ENCODE assay signal across 21 cellular contexts in the genomic region with DNA sequence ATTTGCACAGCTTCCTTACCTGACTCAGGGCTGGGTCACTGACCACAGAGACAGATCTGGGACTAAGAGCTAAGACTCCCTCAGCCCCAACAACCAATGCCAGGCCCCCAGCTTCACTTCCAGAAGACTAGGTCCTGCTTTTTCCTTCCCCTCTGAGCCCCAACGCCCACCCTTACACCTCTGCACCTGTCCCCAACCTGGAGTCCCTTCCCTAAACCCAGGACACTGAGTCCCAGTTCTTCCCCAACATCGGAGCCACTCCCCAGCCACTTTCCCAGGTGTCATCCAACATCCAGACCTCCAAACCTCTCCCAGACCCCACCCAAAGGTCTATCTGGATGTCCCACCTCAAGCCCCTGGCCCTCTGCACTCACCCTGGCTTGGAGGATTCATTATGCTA. TPM values are rescaled to one million over a fixed set of nuclear protein-coding genes. Genes with fewer than 3 reads are reported as not detected.
DNase-seq lines count a peak whose midpoint lies in the region; ATAC-seq and TF ChIP-seq lines count a peak whose summit lies in the region.
"Had no signal": no experiment of that assay in that cellular context is flagged by ENCODE, and none has a peak within 500 bp of the region (broad histone marks: within the 10 kb centered on the region; RNA-seq: fewer than 3 reads in every experiment).

No MANE protein-coding gene starts in this region.

- peaks cover 31% of the 10 kb centered on the region for H3K4me1 Mint-ChIP-seq in activated T-cell treated with anti-CD3 and anti-CD28 coated beads, Interleukin-2, amount 50 U/mL, for 24 hours (ENCODE audit: low read depth)
- H3K4me1 Mint-ChIP-seq: endodermal cell had no signal

- no peaks in the 10 kb centered on the region for H3K4me1 ChIP-seq in PC-9 (replicated peaks; ENCODE audit: insufficient read depth)
- H3K4me1 ChIP-seq: ascending aorta had no signal

- no peaks in the 10 kb centered on the region for H3K9me2 ChIP-seq in PC-9 (ENCODE audit: insufficient read depth)

- no peaks in the 10 kb centered on the region for H3K9me3 Mint-ChIP-seq in activated T-cell treated with anti-CD3 and anti-CD28 coated beads, Interleukin-2, amount 50 U/mL, for 24 hours
- H3K9me3 Mint-ChIP-seq: activated CD4-positive, alpha-beta T cell treated with anti-CD3 and anti-CD28 coated beads, Interleukin-2, amount 10 ng/mL, durations not matched to agents 24 days and 14 days; activated T-helper 1 cell treated with anti-CD3 and anti-CD28 coated beads, Interleukin-12 subunit alpha, Interleukin-12 subunit beta, Interleukin-2, Interleukin-4 antibody, amounts not matched to agents 30 ng/mL and 10 ng/mL and 1 ng/mL, durations not matched to agents 14 hours and 24 hours and 36 hours; CD8-positive, alpha-beta T cell; endodermal cell had no signal

- ATAC-seq in sciatic nerve, result no peak
- ATAC-seq in GM21723 (IDR thresholded peaks at IDR 0.05; ENCODE audit: unreplicated experiment), result no peak
- ATAC-seq: CD8-positive, alpha-beta T cell had no signal

- no peak for DNase-seq in activated T-cell treated with anti-CD3 and anti-CD28 coated beads, Interleukin-2, amount 50 U/mL, for 24 hours
- no peak for DNase-seq in activated T-cell treated with anti-CD3 and anti-CD28 coated beads for 4 hours
- no peak for DNase-seq in PC-9
- peak; percentile 36 for DNase-seq in sciatic nerve (ENCODE audit: low spot score)
- no peak for DNase-seq in COLO668 (lab: John Stamatoyannopoulos, UW; ENCODE audit: unreplicated experiment)
- DNase-seq: activated CD4-positive, alpha-beta T cell treated with anti-CD3 and anti-CD28 coated beads, Interleukin-2, amount 10 ng/mL, durations not matched to agents 24 days and 14 days; CD8-positive, alpha-beta T cell; endodermal cell; Karpas-422; kidney; NCI-H1105 treated with DMSO at 0.1 percent for 48 hours; NCI-H69; Peyer's patch had no signal

- H3K79me2 ChIP-seq in PC-9 (ENCODE audit: low read depth), result no peaks in the 10 kb centered on the region
- H3K79me2 ChIP-seq: hepatocyte had no signal

- H3K4me3 Mint-ChIP-seq in activated T-cell treated with anti-CD3 and anti-CD28 coated beads, Interleukin-2, amount 50 U/mL, for 24 hours, result peak overlapping the region; percentile 55
- H3K4me3 Mint-ChIP-seq: activated CD4-positive, alpha-beta T cell treated with anti-CD3 and anti-CD28 coated beads, Interleukin-2, amount 10 ng/mL, durations not matched to agents 24 days and 14 days; activated T-helper 1 cell treated with anti-CD3 and anti-CD28 coated beads, Interleukin-12 subunit alpha, Interleukin-12 subunit beta, Interleukin-2, Interleukin-4 antibody, amounts not matched to agents 30 ng/mL and 10 ng/mL and 1 ng/mL, durations not matched to agents 14 hours and 24 hours and 36 hours; CD8-positive, alpha-beta T cell; endodermal cell had no signal

- no peak overlapping the region for H2AFZ ChIP-seq in PC-9
- H2AFZ ChIP-seq: hepatocyte had no signal

- no TSS peak for BruUV-seq in PC-9 (replicated peaks; lab: Mats Ljungman, UMichigan)

- no peak for TF ChIP-seq CTCF in PC-9 (conservative IDR thresholded peaks at IDR 0.05)

- H4K20me1 ChIP-seq in PC-9 (ENCODE audit: insufficient read depth), result no peaks in the 10 kb centered on the region

- peaks cover 7% of the 10 kb centered on the region; the same call in 1 of the 2 replicates for H3F3A ChIP-seq in PC-9 (ENCODE audit: insufficient read depth, low read depth)

- CTCF ChIA-PET in PC-9 (lab: Charles Lee), result interaction anchor here (0.5 kb wide), 1 partner anchor 230 kb away, joined by 10 read pairs; no protein-coding TSS in a partner anchor

- intact Hi-C loops in PC-9 (cut with micrococcal nuclease; ENCODE audit: unreplicated experiment), result no loop called here
- intact Hi-C loops in sciatic nerve (cut with DNase I), result no loop called here

- H3K36me3 ChIP-seq in PC-9 (ENCODE audit: low read depth), result no peaks in the 10 kb centered on the region
- H3K36me3 ChIP-seq: ascending aorta, neutrophil, Peyer's patch had no signal

- peaks cover 47% of the 10 kb centered on the region for H3K27me3 Mint-ChIP-seq in activated T-cell treated with anti-CD3 and anti-CD28 coated beads, Interleukin-2, amount 50 U/mL, for 24 hours

- POLR2A ChIA-PET in PC-9 (lab: Charles Lee; ENCODE audit: unreplicated experiment), result no interaction called here

- no peak overlapping the region for H3K27ac ChIP-seq in PC-9
- H3K27ac ChIP-seq: ascending aorta, hepatocyte, neutrophil had no signal

- no peaks in the 10 kb centered on the region for H3K9me3 ChIP-seq in PC-9 (ENCODE audit: insufficient read depth, low read depth)
- H3K9me3 ChIP-seq: ascending aorta, neutrophil, Peyer's patch had no signal

- H3K36me3 Mint-ChIP-seq in activated T-cell treated with anti-CD3 and anti-CD28 coated beads, Interleukin-2, amount 50 U/mL, for 24 hours (ENCODE audit: low read depth), result no peaks in the 10 kb centered on the region
- H3K36me3 Mint-ChIP-seq: CD8-positive, alpha-beta T cell had no signal

- H3K4me3 ChIP-seq in PC-9, result no peak overlapping the region
- H3K4me3 ChIP-seq: ascending aorta, hepatocyte, Peyer's patch had no signal

- peaks cover 72% of the 10 kb centered on the region for H3K27me3 ChIP-seq in PC-9 (ENCODE audit: insufficient read depth, low read depth)
- H3K27me3 ChIP-seq: ascending aorta, Peyer's patch had no signal

- H3K4me2 ChIP-seq in PC-9, result 0 out of 2 replicates have a peak overlapping the region, but pooled peaks have one; percentile 15
- H3K4me2 ChIP-seq: hepatocyte had no signal

- peak overlapping the region; percentile 85 for H3K27ac Mint-ChIP-seq in activated T-cell treated with anti-CD3 and anti-CD28 coated beads, Interleukin-2, amount 50 U/mL, for 24 hours
- H3K27ac Mint-ChIP-seq: activated CD4-positive, alpha-beta T cell treated with anti-CD3 and anti-CD28 coated beads, Interleukin-2, amount 10 ng/mL, durations not matched to agents 24 days and 14 days; activated T-helper 1 cell treated with anti-CD3 and anti-CD28 coated beads, Interleukin-12 subunit alpha, Interleukin-12 subunit beta, Interleukin-2, Interleukin-4 antibody, amounts not matched to agents 30 ng/mL and 10 ng/mL and 1 ng/mL, durations not matched to agents 14 hours and 24 hours and 36 hours; CD8-positive, alpha-beta T cell; endodermal cell had no signal

RNA-seq across cellular contexts. Expression of gene FCER2, which starts 2.9 kb away (rescaled TPM):
- not detected in 2 replicates for total RNA-seq in PC-9 (2021)
- total RNA-seq in sciatic nerve, result 3.7 TPM
- total RNA-seq: A673; activated CD4-positive, alpha-beta T cell treated with anti-CD3 and anti-CD28 coated beads, Interleukin-2, amount 10 ng/mL, durations not matched to agents 24 days and 14 days; activated T-helper 1 cell treated with anti-CD3 and anti-CD28 coated beads, Interleukin-12 subunit alpha, Interleukin-12 subunit beta, Interleukin-2, Interleukin-4 antibody, amounts not matched to agents 30 ng/mL and 10 ng/mL and 1 ng/mL, durations not matched to agents 14 hours and 24 hours and 36 hours; ascending aorta; chondrocyte; Daoy; endodermal cell; hepatocyte had no signal

RNA-seq across cellular contexts. Expression of gene TRAPPC5, which starts 18.4 kb away (rescaled TPM):
- total RNA-seq in PC-9 (2021) (81.2 and 103 TPM in 2 replicates), sciatic nerve (58.0 TPM)

RNA-seq across cellular contexts. Expression of gene MCEMP1, which starts 22.1 kb away (rescaled TPM):
- total RNA-seq in PC-9 (2021) (not detected in 2 replicates), sciatic nerve (2.6 TPM)
- total RNA-seq: activated CD4-positive, alpha-beta T cell treated with anti-CD3 and anti-CD28 coated beads, Interleukin-2, amount 10 ng/mL, durations not matched to agents 24 days and 14 days; activated T-helper 1 cell treated with anti-CD3 and anti-CD28 coated beads, Interleukin-12 subunit alpha, Interleukin-12 subunit beta, Interleukin-2, Interleukin-4 antibody, amounts not matched to agents 30 ng/mL and 10 ng/mL and 1 ng/mL, durations not matched to agents 14 hours and 24 hours and 36 hours; ascending aorta; chondrocyte; Daoy; endodermal cell; hepatocyte; Peyer's patch had no signal

RNA-seq across cellular contexts. Expression of gene RETN, which starts 30.2 kb away (rescaled TPM):
- total RNA-seq in PC-9 (2021) (not detected in 2 replicates), sciatic nerve (1.1 TPM)
- total RNA-seq: A673; activated CD4-positive, alpha-beta T cell treated with anti-CD3 and anti-CD28 coated beads, Interleukin-2, amount 10 ng/mL, durations not matched to agents 24 days and 14 days; activated T-helper 1 cell treated with anti-CD3 and anti-CD28 coated beads, Interleukin-12 subunit alpha, Interleukin-12 subunit beta, Interleukin-2, Interleukin-4 antibody, amounts not matched to agents 30 ng/mL and 10 ng/mL and 1 ng/mL, durations not matched to agents 14 hours and 24 hours and 36 hours; ascending aorta; CD8-positive, alpha-beta T cell; chondrocyte; Daoy; endodermal cell; hepatocyte; Peyer's patch had no signal

RNA-seq across cellular contexts. Expression of gene CLEC4G, which starts 32.9 kb away (rescaled TPM):
- not detected in 2 replicates for total RNA-seq in PC-9 (2021)
- total RNA-seq in sciatic nerve, result 2.8 TPM
- total RNA-seq: A673; activated CD4-positive, alpha-beta T cell treated with anti-CD3 and anti-CD28 coated beads, Interleukin-2, amount 10 ng/mL, durations not matched to agents 24 days and 14 days; activated T-helper 1 cell treated with anti-CD3 and anti-CD28 coated beads, Interleukin-12 subunit alpha, Interleukin-12 subunit beta, Interleukin-2, Interleukin-4 antibody, amounts not matched to agents 30 ng/mL and 10 ng/mL and 1 ng/mL, durations not matched to agents 14 hours and 24 hours and 36 hours; CD8-positive, alpha-beta T cell; chondrocyte; Daoy; endodermal cell; hepatocyte had no signal
